28 cellular contexts compared by ENCODE assay signal in genomic region chr15:58014040-58014439, GRCh38. TPM values are rescaled to one million over a fixed set of nuclear protein-coding genes. Genes with fewer than 3 reads are reported as not detected.
"Had no signal": no experiment of that assay in that cellular context is flagged by ENCODE, and none has a peak within 500 bp of the region (broad histone marks: within the 10 kb centered on the region; RNA-seq: fewer than 3 reads in every experiment).

No MANE protein-coding gene starts in this region.

- H3K27ac ChIP-seq: ascending aorta, cardiac muscle cell, VCaP had no signal

- H3K36me3 ChIP-seq: ascending aorta, cardiac muscle cell had no signal

- DNase-seq: activated B cell treated with CpG ODN at 0.5 μM for 24 hours; activated CD4-positive, alpha-beta memory T cell treated with anti-CD3 and anti-CD28 coated beads for 36 hours; activated CD4-positive, alpha-beta T cell treated with anti-CD3 and anti-CD28 coated beads for 4 hours; activated CD4-positive, alpha-beta T cell treated with anti-CD3 and anti-CD28 coated beads, Interleukin-2, amount 10 ng/mL, durations not matched to agents 24 days and 14 days; activated CD4-positive, alpha-beta T cell treated with anti-CD3 and anti-CD28 coated beads, Interleukin-2, amount 50 U/mL, for 1 hour; activated CD4-positive, alpha-beta T cell treated with anti-CD3 and anti-CD28 coated beads, Interleukin-2, amount 50 U/mL, for 4 hours; activated CD4-positive, CD25-positive, alpha-beta regulatory T cell treated with anti-CD3 and anti-CD28 coated beads, Interleukin-2, amount 50 U/mL, for 72 hours; activated CD8-positive, alpha-beta memory T cell treated with anti-CD3 and anti-CD28 coated beads, Interleukin-2, amount 50 U/mL, for 4 hours; activated CD8-positive, alpha-beta T cell treated with anti-CD3 and anti-CD28 coated beads for 36 hours; activated effector memory CD4-positive, alpha-beta T cell treated with Interleukin-2 at 50 U/mL for 16 hours; activated gamma-delta T cell; activated naive CD4-positive, alpha-beta T cell treated with anti-CD3 and anti-CD28 coated beads, Interleukin-2, amount 10 ng/mL, durations not matched to agents 7 days and 5 days; activated naive CD4-positive, alpha-beta T cell treated with Interleukin-2 at 50 U/mL for 16 hours; activated naive CD8-positive, alpha-beta T cell treated with anti-CD3 and anti-CD28 coated beads, Interleukin-2, amount 10 ng/mL, durations not matched to agents 7 days and 5 days; activated naive CD8-positive, alpha-beta T cell treated with anti-CD3 and anti-CD28 coated beads, Interleukin-2, amount 50 U/mL, for 24 hours; activated T-cell treated with anti-CD3 and anti-CD28 coated beads for 4 hours; activated T-cell treated with anti-CD3 and anti-CD28 coated beads, Interleukin-2, amount 50 U/mL, for 1 hour; activated T-cell treated with anti-CD3 and anti-CD28 coated beads, Interleukin-2, amount 50 U/mL, for 48 hours; amygdala; anterior cingulate cortex; caudate nucleus; cerebellar nuclear complex; T-helper 2 cell; T-helper 9 cell had no signal

- H3K4me1 ChIP-seq: ascending aorta had no signal

- H3K4me3 ChIP-seq: ascending aorta, cardiac muscle cell had no signal

- H3K9me3 ChIP-seq: ascending aorta had no signal

- H3K27me3 ChIP-seq: ascending aorta, cardiac muscle cell had no signal

- ATAC-seq: activated CD8-positive, alpha-beta T cell treated with anti-CD3 and anti-CD28 coated beads for 36 hours; activated naive CD8-positive, alpha-beta T cell treated with anti-CD3 and anti-CD28 coated beads, Interleukin-2, amount 50 U/mL, for 24 hours had no signal

RNA-seq across cellular contexts. Expression of gene ALDH1A2, which starts 51.5 kb away (rescaled TPM):
- total RNA-seq: activated B cell treated with CpG ODN at 0.5 μM for 24 hours, chondrocyte had no signal
